Comparison of ENCODE assay signal across 23 cellular contexts in genomic region chr5:107400328-107400727, GRCh38.
"Had no signal": no experiment of that assay in that cellular context is flagged by ENCODE, and none has a peak within 500 bp of the region (broad histone marks: within the 10 kb centered on the region; RNA-seq: fewer than 3 reads in every experiment).

No MANE protein-coding gene starts in this region.

- H3K4me3 Mint-ChIP-seq: activated CD8-positive, alpha-beta T cell treated with anti-CD3 and anti-CD28 coated beads, Interleukin-2, amount 10 ng/mL, durations not matched to agents 7 days and 5 days; activated naive CD8-positive, alpha-beta T cell treated with anti-CD3 and anti-CD28 coated beads, Interleukin-2, amount 50 U/mL, for 24 hours; activated T-cell treated with anti-CD3 and anti-CD28 coated beads, Interleukin-2, amount 50 U/mL, for 24 hours; activated T-helper 1 cell treated with anti-CD3 and anti-CD28 coated beads, Interleukin-12 subunit alpha, Interleukin-12 subunit beta, Interleukin-2, Interleukin-4 antibody, amounts not matched to agents 30 ng/mL and 10 ng/mL and 1 ng/mL, durations not matched to agents 14 hours and 24 hours and 36 hours; T-helper 1 cell treated with Interleukin-12 subunit alpha and Interleukin-12 subunit beta and Interleukin-4 antibody, amounts not matched to agents 30 μg/mL and 1 μg/mL, for 36 hours; WTC11 had no signal

- H3K4me3 ChIP-seq: PC-9 had no signal

- H3K27ac ChIP-seq: PC-9 had no signal

- H3K4me2 ChIP-seq: PC-9 had no signal

- DNase-seq: activated CD4-positive, alpha-beta T cell treated with anti-CD3 and anti-CD28 coated beads for 48 hours; activated CD4-positive, alpha-beta T cell treated with anti-CD3 and anti-CD28 coated beads, Interleukin-2, amount 50 U/mL, for 4 hours; activated CD4-positive, CD25-positive, alpha-beta regulatory T cell treated with anti-CD3 and anti-CD28 coated beads, Interleukin-2, amount 50 U/mL, for 72 hours; activated CD8-positive, alpha-beta T cell treated with anti-CD3 and anti-CD28 coated beads, Interleukin-2, amount 10 ng/mL, durations not matched to agents 7 days and 5 days; activated effector memory CD4-positive, alpha-beta T cell treated with Interleukin-2 at 50 U/mL for 16 hours; activated naive CD4-positive, alpha-beta T cell treated with Interleukin-2 at 50 U/mL for 16 hours; activated naive CD8-positive, alpha-beta T cell treated with anti-CD3 and anti-CD28 coated beads, Interleukin-2, amount 50 U/mL, for 24 hours; activated T-cell treated with anti-CD3 and anti-CD28 coated beads, Interleukin-2, amount 50 U/mL, for 24 hours; amygdala; cerebellar nuclear complex; KG1; NCI-H1048; NCI-H146; NCI-H187 treated with DMSO at 0.1 percent for 48 hours; NCI-H2171; NCI-H2227 treated with DMSO at 0.1 percent for 48 hours; NCI-H446 treated with DMSO at 0.1 percent for 48 hours; PC-9; SHP77 treated with DMSO at 0.1 percent for 48 hours had no signal

- H3K9me3 Mint-ChIP-seq: activated naive CD4-positive, alpha-beta T cell treated with anti-CD3 and anti-CD28 coated beads, Interleukin-2, amount 50 U/mL, for 72 hours; activated naive CD8-positive, alpha-beta T cell treated with anti-CD3 and anti-CD28 coated beads, Interleukin-2, amount 50 U/mL, for 24 hours; activated T-cell treated with anti-CD3 and anti-CD28 coated beads, Interleukin-2, amount 50 U/mL, for 24 hours; activated T-helper 1 cell treated with anti-CD3 and anti-CD28 coated beads, Interleukin-12 subunit alpha, Interleukin-12 subunit beta, Interleukin-2, Interleukin-4 antibody, amounts not matched to agents 30 ng/mL and 10 ng/mL and 1 ng/mL, durations not matched to agents 14 hours and 24 hours and 36 hours; T-helper 1 cell treated with Interleukin-12 subunit alpha and Interleukin-12 subunit beta and Interleukin-4 antibody, amounts not matched to agents 30 μg/mL and 1 μg/mL, for 36 hours; WTC11 had no signal

- H3K27ac Mint-ChIP-seq: activated CD8-positive, alpha-beta T cell treated with anti-CD3 and anti-CD28 coated beads, Interleukin-2, amount 10 ng/mL, durations not matched to agents 7 days and 5 days; activated naive CD4-positive, alpha-beta T cell treated with anti-CD3 and anti-CD28 coated beads, Interleukin-2, amount 50 U/mL, for 72 hours; activated naive CD8-positive, alpha-beta T cell treated with anti-CD3 and anti-CD28 coated beads, Interleukin-2, amount 50 U/mL, for 24 hours; activated T-cell treated with anti-CD3 and anti-CD28 coated beads, Interleukin-2, amount 50 U/mL, for 24 hours; activated T-helper 1 cell treated with anti-CD3 and anti-CD28 coated beads, Interleukin-12 subunit alpha, Interleukin-12 subunit beta, Interleukin-2, Interleukin-4 antibody, amounts not matched to agents 30 ng/mL and 10 ng/mL and 1 ng/mL, durations not matched to agents 14 hours and 24 hours and 36 hours; T-helper 1 cell treated with Interleukin-12 subunit alpha and Interleukin-12 subunit beta and Interleukin-4 antibody, amounts not matched to agents 30 μg/mL and 1 μg/mL, for 36 hours; WTC11 had no signal

- H2AFZ ChIP-seq: PC-9 had no signal

- H3K36me3 Mint-ChIP-seq: activated naive CD4-positive, alpha-beta T cell treated with anti-CD3 and anti-CD28 coated beads, Interleukin-2, amount 50 U/mL, for 72 hours; WTC11 had no signal

- ATAC-seq: activated CD8-positive, alpha-beta T cell treated with anti-CD3 and anti-CD28 coated beads, Interleukin-2, amount 10 ng/mL, durations not matched to agents 7 days and 5 days; activated naive CD4-positive, alpha-beta T cell treated with anti-CD3 and anti-CD28 coated beads, Interleukin-2, amount 50 U/mL, for 72 hours; activated naive CD8-positive, alpha-beta T cell treated with anti-CD3 and anti-CD28 coated beads, Interleukin-2, amount 50 U/mL, for 24 hours; WTC11 had no signal
